8 cellular contexts compared by ENCODE assay signal in genomic region chr17:48026503-48027321, GRCh38. TPM values are rescaled to one million over a fixed set of nuclear protein-coding genes. Genes with fewer than 3 reads are reported as not detected.
A peak's percentile ranks its signal among the peaks of the same experiment; 100 is the strongest.
DNase-seq lines count a peak whose midpoint lies in the region; ATAC-seq and TF ChIP-seq lines count a peak whose summit lies in the region.

No MANE protein-coding gene starts in this region.

- DNase-seq in DMS 273 (lab: John Stamatoyannopoulos, UW; ENCODE audit: unreplicated experiment) (peak; percentile 96), NCI-H526 (lab: John Stamatoyannopoulos, UW) (peak; percentile 88 to 97), lower leg skin (ENCODE audit: low spot score in 2 of 2) (peak; percentile 88 to 97)
- peak; percentile 67 for DNase-seq in activated CD4-positive, alpha-beta T cell treated with anti-CD3 and anti-CD28 coated beads, Interleukin-2, amount 50 U/mL, for 1 hour
- peak; percentile 64 to 66 for DNase-seq in stimulated activated CD4-positive, alpha-beta T cell treated with anti-CD3 and anti-CD28 coated beads, Interleukin-4, amount 100 ng/mL, for 48 hours (ENCODE audit: low read depth in 2 of 2)

- intact Hi-C loops in dendritic cell treated with granulocyte-macrophage colony-stimulating factor and Interleukin-4, amounts not matched to agents 40 ng/mL and 50 ng/mL, for 4 days (cut with micrococcal nuclease): loop anchor here (1.0 to 10.0 kb wide), 4 partner anchors 48 to 588 kb away; partner anchors contain the start of genes HOXB7 and HOXB8
- intact Hi-C loops in lower leg skin (cut with DNase I; ENCODE audit: low total_unique reads): loop anchor here (2.0 to 10.0 kb wide), 2 partner anchors 48 to 98 kb away; no protein-coding TSS in a partner anchor

- H3K27me3 Mint-ChIP-seq in dendritic cell treated with granulocyte-macrophage colony-stimulating factor and Interleukin-4, amounts not matched to agents 40 ng/mL and 50 ng/mL, for 4 days: peaks cover 25% of the 10 kb centered on the region

- H3K4me3 Mint-ChIP-seq in dendritic cell treated with granulocyte-macrophage colony-stimulating factor and Interleukin-4, amounts not matched to agents 40 ng/mL and 50 ng/mL, for 4 days: peak overlapping the region; percentile 11

- peak overlapping the region; percentile 5 for H3K27ac Mint-ChIP-seq in dendritic cell treated with granulocyte-macrophage colony-stimulating factor and Interleukin-4, amounts not matched to agents 40 ng/mL and 50 ng/mL, for 4 days

- H3K4me3 ChIP-seq in lower leg skin (ENCODE audit: low read depth, poor library complexity, severe bottlenecking): no peak overlapping the region

- H3K36me3 Mint-ChIP-seq in dendritic cell treated with granulocyte-macrophage colony-stimulating factor and Interleukin-4, amounts not matched to agents 40 ng/mL and 50 ng/mL, for 4 days (ENCODE audit: low read depth): no peaks in the 10 kb centered on the region

- H3K9me3 Mint-ChIP-seq in dendritic cell treated with granulocyte-macrophage colony-stimulating factor and Interleukin-4, amounts not matched to agents 40 ng/mL and 50 ng/mL, for 4 days: no peaks in the 10 kb centered on the region

- no peak for TF ChIP-seq POLR2A in lower leg skin (IDR thresholded peaks at IDR 0.05)

- peaks cover 51% of the 10 kb centered on the region for H3K4me1 Mint-ChIP-seq in dendritic cell treated with granulocyte-macrophage colony-stimulating factor and Interleukin-4, amounts not matched to agents 40 ng/mL and 50 ng/mL, for 4 days (ENCODE audit: low read depth)

- TF ChIP-seq CTCF in lower leg skin (IDR thresholded peaks at IDR 0.05): peak in 1 of 3 donors; percentile 66

- ATAC-seq in HG03175 (IDR thresholded peaks at IDR 0.05; ENCODE audit: unreplicated experiment) (peak; percentile 30), HG03108 (IDR thresholded peaks at IDR 0.05; ENCODE audit: unreplicated experiment) (no peak)

- WGBS in lower leg skin, 2 donors: 15 to 18% methylated on average over 11 to 16 of the region's 18 CpGs

RNA-seq across cellular contexts. Expression of gene COPZ2, which starts 10.9 kb away (rescaled TPM):
- 10 to 100 TPM in 3 of 4 donors, 1 to 10 TPM in 1; 9.1 to 16.9 (median 12.9) TPM for total RNA-seq in lower leg skin

RNA-seq across cellular contexts. Expression of gene NFE2L1, which starts 21.4 kb away (rescaled TPM):
- total RNA-seq in lower leg skin: 100 to 1,000 TPM in 3 of 4 donors, 10 to 100 TPM in 1; 97.2 to 158 (median 117) TPM

RNA-seq across cellular contexts. Expression of gene CDK5RAP3, which starts 55.8 kb away (rescaled TPM):
- 100 to 1,000 TPM in 3 of 4 donors, 10 to 100 TPM in 1; 95.8 to 115 (median 107) TPM for total RNA-seq in lower leg skin
